ENCODE assay signal across 8 cellular contexts in the genomic region with DNA sequence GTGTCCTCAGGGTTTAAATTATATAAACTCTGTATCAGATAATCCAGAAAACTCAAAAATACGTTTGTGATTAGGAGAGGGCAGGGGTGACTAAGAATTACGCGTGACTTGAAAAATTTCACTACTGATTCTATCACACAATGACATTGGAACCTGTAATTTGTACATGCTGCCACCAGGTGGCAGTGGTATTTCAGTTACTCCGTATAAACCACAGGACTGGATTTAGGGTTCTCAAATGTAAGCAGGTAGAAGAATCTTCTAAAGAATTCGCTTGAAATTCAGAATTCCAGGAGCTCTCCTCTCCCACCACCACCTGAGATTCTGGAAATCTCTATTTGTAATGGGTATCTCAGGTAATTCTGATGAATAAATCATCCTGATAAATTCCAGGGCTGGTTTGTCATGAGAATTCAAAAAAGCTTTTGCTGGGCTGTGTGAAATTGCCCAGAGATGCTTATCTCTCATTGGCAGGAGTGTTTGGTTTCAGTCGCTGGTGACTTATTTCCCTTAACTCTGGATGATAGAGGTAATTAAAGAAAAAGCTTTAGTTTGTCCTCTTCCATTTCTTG. TPM values are rescaled to one million over a fixed set of nuclear protein-coding genes. Genes with fewer than 3 reads are reported as not detected.
DNase-seq lines count a peak whose midpoint lies in the region; ATAC-seq and TF ChIP-seq lines count a peak whose summit lies in the region.

No MANE protein-coding gene starts in this region.

- H3K9ac ChIP-seq in liver (ENCODE audit: low read depth in 1 of 2, low read length in 2 of 2) = no peak overlapping the region

- peaks cover 0 to 2% (median 0%) of the 10 kb centered on the region in 4 donors for H3K27me3 ChIP-seq in liver (ENCODE audit: control insufficient read depth in 4 of 4, insufficient read depth in 4 of 4, low read length in 3 of 4)
- no peaks in the 10 kb centered on the region for H3K27me3 ChIP-seq in uterus

- TF ChIP-seq RAD21 in liver (IDR thresholded peaks at IDR 0.05) = peak; percentile 20 to 28

- ATAC-seq in activated T-helper 17 cell treated with anti-CD3 and anti-CD28 coated beads, Interleukin-2, amount 50 U/mL, for 72 hours (replicated peaks) = peak; percentile 52
- ATAC-seq in HG02588 (IDR thresholded peaks at IDR 0.05; ENCODE audit: unreplicated experiment) (no peak), GM19455 (IDR thresholded peaks at IDR 0.05; ENCODE audit: unreplicated experiment) (no peak)

- H3K9me3 Mint-ChIP-seq in activated T-helper 17 cell treated with anti-CD3 and anti-CD28 coated beads, Interleukin-2, amount 50 U/mL, for 72 hours = no peaks in the 10 kb centered on the region

- peaks cover 10% of the 10 kb centered on the region for H3K27me3 Mint-ChIP-seq in activated T-helper 17 cell treated with anti-CD3 and anti-CD28 coated beads, Interleukin-2, amount 50 U/mL, for 72 hours

- H3K9me3 ChIP-seq in liver (ENCODE audit: control insufficient read depth in 4 of 4, low read length in 3 of 4) (peaks cover 0 to 12% (median 1%) of the 10 kb centered on the region in 4 donors), uterus (no peaks in the 10 kb centered on the region)

- no peaks in the 10 kb centered on the region for H3K36me3 Mint-ChIP-seq in activated T-helper 17 cell treated with anti-CD3 and anti-CD28 coated beads, Interleukin-2, amount 50 U/mL, for 72 hours (ENCODE audit: low read depth)

- H3K27ac ChIP-seq in liver (ENCODE audit: low read depth in 1 of 2, low read length in 2 of 2) (no peak overlapping the region), uterus (no peak overlapping the region)

- H3K4me3 ChIP-seq in liver (ENCODE audit: low read depth in 1 of 3, low read length in 3 of 3) (no peak overlapping the region), uterus (no peak overlapping the region)

- no peak overlapping the region for H3K4me3 Mint-ChIP-seq in activated T-helper 17 cell treated with anti-CD3 and anti-CD28 coated beads, Interleukin-2, amount 50 U/mL, for 72 hours

- H3K4me1 ChIP-seq in liver (ENCODE audit: control insufficient read depth in 4 of 4, insufficient read depth in 4 of 4, low read length in 3 of 4) = no peaks in the 10 kb centered on the region
- no peaks in the 10 kb centered on the region for H3K4me1 ChIP-seq in uterus

- TF ChIP-seq CTCF in liver (IDR thresholded peaks at IDR 0.05; ENCODE audit: low read depth, low read length, missing input control) = peak; percentile 37
- no peak for TF ChIP-seq CTCF in uterus (IDR thresholded peaks at IDR 0.05)

- H3K36me3 ChIP-seq in liver (ENCODE audit: control insufficient read depth in 4 of 4, insufficient read depth in 3 of 4, low read depth in 1 of 4, low read length in 3 of 4) (no peaks in the 10 kb centered on the region), uterus (no peaks in the 10 kb centered on the region)

- no peaks in the 10 kb centered on the region for H3K4me1 Mint-ChIP-seq in activated T-helper 17 cell treated with anti-CD3 and anti-CD28 coated beads, Interleukin-2, amount 50 U/mL, for 72 hours

- WGBS in liver = 35% methylated on average over 6 of the region's 6 CpGs

- H3K27ac Mint-ChIP-seq in activated T-helper 17 cell treated with anti-CD3 and anti-CD28 coated beads, Interleukin-2, amount 50 U/mL, for 72 hours = no peak overlapping the region

- DNase-seq in NCI-H1417 (lab: John Stamatoyannopoulos, UW) = peak in 2 of 3 experiments; percentile 8 to 45
- DNase-seq in NCI-H1417 treated with DMSO at 0.1 percent for 48 hours (lab: John Stamatoyannopoulos, UW) = no peak
- peak; percentile 14 for DNase-seq in KG1 (lab: John Stamatoyannopoulos, UW)
- no peak for DNase-seq in uterus

- TF ChIP-seq POLR2A in uterus (IDR thresholded peaks at IDR 0.05) = no peak

- intact Hi-C loops in uterus (cut with DNase I; ENCODE audit: low total_unique reads) = no loop called here

TF ChIP-seq in liver, 16 proteins besides CTCF, POLR2A, EP300 and RAD21:
- TF ChIP-seq, protein P1, sequence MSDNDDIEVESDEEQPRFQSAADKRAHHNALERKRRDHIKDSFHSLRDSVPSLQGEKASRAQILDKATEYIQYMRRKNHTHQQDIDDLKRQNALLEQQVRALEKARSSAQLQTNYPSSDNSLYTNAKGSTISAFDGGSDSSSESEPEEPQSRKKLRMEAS (IDR thresholded peaks at IDR 0.05) = no peak
- TF ChIP-seq FOXA1 (IDR thresholded peaks at IDR 0.05) = no peak
- TF ChIP-seq, protein P2, sequence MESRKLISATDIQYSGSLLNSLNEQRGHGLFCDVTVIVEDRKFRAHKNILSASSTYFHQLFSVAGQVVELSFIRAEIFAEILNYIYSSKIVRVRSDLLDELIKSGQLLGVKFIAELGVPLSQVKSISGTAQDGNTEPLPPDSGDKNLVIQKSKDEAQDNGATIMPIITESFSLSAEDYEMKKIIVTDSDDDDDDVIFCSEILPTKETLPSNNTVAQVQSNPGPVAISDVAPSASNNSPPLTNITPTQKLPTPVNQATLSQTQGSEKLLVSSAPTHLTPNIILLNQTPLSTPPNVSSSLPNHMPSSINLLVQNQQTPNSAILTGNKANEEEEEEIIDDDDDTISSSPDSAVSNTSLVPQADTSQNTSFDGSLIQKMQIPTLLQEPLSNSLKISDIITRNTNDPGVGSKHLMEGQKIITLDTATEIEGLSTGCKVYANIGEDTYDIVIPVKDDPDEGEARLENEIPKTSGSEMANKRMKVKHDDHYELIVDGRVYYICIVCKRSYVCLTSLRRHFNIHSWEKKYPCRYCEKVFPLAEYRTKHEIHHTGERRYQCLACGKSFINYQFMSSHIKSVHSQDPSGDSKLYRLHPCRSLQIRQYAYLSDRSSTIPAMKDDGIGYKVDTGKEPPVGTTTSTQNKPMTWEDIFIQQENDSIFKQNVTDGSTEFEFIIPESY (IDR thresholded peaks at IDR 0.05) = no peak
- no peak for TF ChIP-seq NR2F2 (IDR thresholded peaks at IDR 0.05)
- TF ChIP-seq EGR1 (IDR thresholded peaks at IDR 0.05; ENCODE audit: low read depth in 2 of 2) = no peak
- no peak for TF ChIP-seq TAF1 (conservative IDR thresholded peaks at IDR 0.05)
- no peak for TF ChIP-seq HNF4A (conservative IDR thresholded peaks at IDR 0.05)
- TF ChIP-seq SP1 (IDR thresholded peaks at IDR 0.05) = no peak
- TF ChIP-seq, protein P3, sequence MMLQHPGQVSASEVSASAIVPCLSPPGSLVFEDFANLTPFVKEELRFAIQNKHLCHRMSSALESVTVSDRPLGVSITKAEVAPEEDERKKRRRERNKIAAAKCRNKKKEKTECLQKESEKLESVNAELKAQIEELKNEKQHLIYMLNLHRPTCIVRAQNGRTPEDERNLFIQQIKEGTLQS (IDR thresholded peaks at IDR 0.05) = no peak
- TF ChIP-seq JUND (IDR thresholded peaks at IDR 0.05) = no peak
- no peak for TF ChIP-seq RXRA (IDR thresholded peaks at IDR 0.05)
TF ChIP-seq in liver: peak in this region for 0.

RNA-seq across cellular contexts. Expression of a gene that starts 1.7 kb away (rescaled TPM):
- not detected for total RNA-seq in activated T-helper 17 cell treated with anti-CD3 and anti-CD28 coated beads, Interleukin-2, amount 50 U/mL, for 72 hours
- total RNA-seq in liver = not detected
- polyA plus RNA-seq in liver = not detected
- total RNA-seq in uterus = not detected

RNA-seq across cellular contexts. Expression of a gene that starts 18.2 kb away (rescaled TPM):
- not detected for total RNA-seq in activated T-helper 17 cell treated with anti-CD3 and anti-CD28 coated beads, Interleukin-2, amount 50 U/mL, for 72 hours
- total RNA-seq in liver = not detected
- polyA plus RNA-seq in liver = not detected
- total RNA-seq in uterus = not detected

RNA-seq across cellular contexts. Expression of a gene that starts 50.1 kb away (rescaled TPM):
- not detected for total RNA-seq in activated T-helper 17 cell treated with anti-CD3 and anti-CD28 coated beads, Interleukin-2, amount 50 U/mL, for 72 hours
- total RNA-seq in liver (not detected), uterus (not detected)
- not detected for polyA plus RNA-seq in liver

Comparison
In these comparisons a context has a peak if more than half of its experiments do, and no peak if none do; other contexts are left out.
1. DNase-seq: peak in NCI-H1417 (2 of 3) and KG1 (single experiment); none in NCI-H1417 treated with DMSO at 0.1 percent for 48 hours (single experiment) and uterus (0 of 2).